Comparison of ENCODE assay signal across 22 cellular contexts in the genomic region with DNA sequence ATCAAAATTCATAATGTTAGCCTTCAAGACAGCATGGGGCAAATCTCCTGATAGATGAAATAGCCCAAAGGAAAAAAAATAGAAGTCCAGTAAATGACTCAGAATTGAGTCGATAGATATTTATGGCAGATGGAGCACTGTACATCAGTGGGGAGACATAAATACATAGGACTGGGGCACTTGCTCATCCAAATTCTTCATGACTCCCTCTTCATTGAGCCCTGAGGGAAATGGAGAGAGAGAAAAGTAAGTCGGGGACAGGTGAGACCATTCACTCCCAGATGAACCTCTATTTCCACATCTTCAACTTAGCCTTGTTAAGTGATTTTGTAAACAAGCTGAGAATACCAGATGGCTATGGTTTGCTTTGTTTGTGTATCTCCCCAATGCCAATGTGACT. TPM values are rescaled to one million over a fixed set of nuclear protein-coding genes. Genes with fewer than 3 reads are reported as not detected.
"Had no signal": no experiment of that assay in that cellular context is flagged by ENCODE, and none has a peak within 500 bp of the region (broad histone marks: within the 10 kb centered on the region; RNA-seq: fewer than 3 reads in every experiment).

No MANE protein-coding gene starts in this region.

RNA-seq across cellular contexts. Expression of gene SPATA31A6, which starts 59.8 kb away (rescaled TPM):
- total RNA-seq: colonic mucosa; endodermal cell; epithelial cell of proximal tubule; esophagus muscularis mucosa; fibroblast of lung; gastrocnemius medialis; glomerular endothelial cell; kidney epithelial cell; left cardiac atrium; left lung; lower leg skin; lung microvascular endothelial cell; mucosa of gallbladder; naive thymus-derived CD4-positive, alpha-beta T cell; osteoblast; progenitor cell of endocrine pancreas; right lobe of liver; smooth muscle cell; suprapubic skin; transverse colon; upper lobe of right lung; uterus had no signal
- polyA plus RNA-seq: fibroblast of lung; naive thymus-derived CD4-positive, alpha-beta T cell; smooth muscle cell had no signal
